In the genomic region with DNA sequence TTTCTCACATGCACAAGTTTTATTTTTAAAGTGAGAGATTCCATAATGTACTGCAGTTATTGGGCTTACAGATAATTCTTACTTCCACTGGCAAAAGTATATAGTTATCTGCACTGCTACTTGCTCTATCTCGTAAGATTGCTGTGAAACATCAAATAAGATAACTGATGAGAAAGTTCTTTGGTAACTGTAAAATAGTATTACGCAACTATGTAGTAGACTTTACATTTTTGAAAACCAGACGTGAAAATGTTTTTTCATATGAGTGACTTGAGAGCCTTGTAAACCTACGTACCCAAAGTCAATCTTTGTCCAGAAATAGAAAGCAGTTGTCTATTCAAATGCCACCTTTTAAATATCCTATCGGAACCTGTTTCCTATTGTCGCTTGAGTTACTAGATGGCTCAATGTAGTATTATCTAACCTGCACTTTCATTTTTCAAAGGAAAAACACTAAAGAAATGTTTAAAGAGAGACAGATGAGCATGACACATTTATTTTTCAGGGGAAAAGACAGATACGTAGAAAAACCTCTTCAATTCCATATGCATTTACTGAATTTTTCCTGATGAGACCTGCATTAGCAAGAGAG, we compare ENCODE assay signal across 1 cellular context.
TF ChIP-seq lines count a peak whose summit lies in the region.

No MANE protein-coding gene starts in this region.

TF ChIP-seq in K562, 482 proteins besides CTCF, POLR2A, EP300 and RAD21 (continued from another document):
- TF ChIP-seq, protein P1, sequence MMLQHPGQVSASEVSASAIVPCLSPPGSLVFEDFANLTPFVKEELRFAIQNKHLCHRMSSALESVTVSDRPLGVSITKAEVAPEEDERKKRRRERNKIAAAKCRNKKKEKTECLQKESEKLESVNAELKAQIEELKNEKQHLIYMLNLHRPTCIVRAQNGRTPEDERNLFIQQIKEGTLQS (IDR thresholded peaks at IDR 0.05), result peak; percentile 56; the same call in 1 of the 2 replicates
- TF ChIP-seq, protein P1 (CRISPR knock-in tag; conservative IDR thresholded peaks at IDR 0.05), result no peak
- TF ChIP-seq NFIC (IDR thresholded peaks at IDR 0.05) (no peak), ZC3H11A (IDR thresholded peaks at IDR 0.05; ENCODE audit: low read depth, low read length) (no peak), ARID1B (IDR thresholded peaks at IDR 0.05) (0 out of 2 replicates have a peak, but pooled peaks have one; percentile 20), ZNF311 (CRISPR knock-in tag; IDR thresholded peaks at IDR 0.05) (no peak), NFIX (CRISPR knock-in tag; IDR thresholded peaks at IDR 0.05; ENCODE audit: low read depth) (no peak), CHD4 (IDR thresholded peaks at IDR 0.05; ENCODE audit: insufficient read depth, insufficient replicate concordance, low read depth, low read length, poor library complexity, severe bottlenecking) (no peak), TOE1 (IDR thresholded peaks at IDR 0.05; ENCODE audit: borderline replicate concordance) (no peak), TOE1 (CRISPR knock-in tag; IDR thresholded peaks at IDR 0.05; ENCODE audit: borderline replicate concordance, low read depth) (no peak), CHD2 (IDR thresholded peaks at IDR 0.05; ENCODE audit: low read depth, low read length) (no peak), SREBF1 (IDR thresholded peaks at IDR 0.05; ENCODE audit: borderline replicate concordance, low read depth, low read length) (no peak), MTF1 (CRISPR knock-in tag; IDR thresholded peaks at IDR 0.05; ENCODE audit: borderline replicate concordance) (no peak), FOXA3 (CRISPR knock-in tag; conservative IDR thresholded peaks at IDR 0.05 in 1 of 2, IDR thresholded peaks at IDR 0.05 in 1 of 2) (no peak), CEBPG (CRISPR knock-in tag; IDR thresholded peaks at IDR 0.05) (peak; percentile 37; the same call in 1 of the 2 replicates), CEBPG (tag; conservative IDR thresholded peaks at IDR 0.05 in 1 of 2, IDR thresholded peaks at IDR 0.05 in 1 of 2) (peak; percentile 93 to 100), IRF2 (CRISPR knock-in tag; IDR thresholded peaks at IDR 0.05) (no peak), LCOR (CRISPR knock-in tag; IDR thresholded peaks at IDR 0.05) (no peak), BCL6 (CRISPR knock-in tag; IDR thresholded peaks at IDR 0.05) (no peak), HDAC8 (tag; IDR thresholded peaks at IDR 0.05) (no peak), MAFF (IDR thresholded peaks at IDR 0.05; ENCODE audit: low read length) (no peak), ZNF57 (CRISPR knock-in tag; IDR thresholded peaks at IDR 0.05) (no peak), EP400 (IDR thresholded peaks at IDR 0.05) (no peak), CBX1 (IDR thresholded peaks at IDR 0.05; ENCODE audit: low read depth) (no peak), FOS (IDR thresholded peaks at IDR 0.05; ENCODE audit: extremely low read depth, insufficient read length) (no peak), CEBPB (tag; IDR thresholded peaks at IDR 0.05) (peak; percentile 98), ZNF124 (CRISPR knock-in tag; IDR thresholded peaks at IDR 0.05) (no peak), CBX2 (IDR thresholded peaks at IDR 0.05; ENCODE audit: insufficient read depth, low read length, poor library complexity, severe bottlenecking) (no peak), PML (IDR thresholded peaks at IDR 0.05; ENCODE audit: low read length) (0 out of 2 replicates have a peak, but pooled peaks have one; percentile 17), ATF7 (IDR thresholded peaks at IDR 0.05) (no peak), ZNF408 (CRISPR knock-in tag; IDR thresholded peaks at IDR 0.05; ENCODE audit: low read depth) (no peak)
- TF ChIP-seq, protein P2, sequence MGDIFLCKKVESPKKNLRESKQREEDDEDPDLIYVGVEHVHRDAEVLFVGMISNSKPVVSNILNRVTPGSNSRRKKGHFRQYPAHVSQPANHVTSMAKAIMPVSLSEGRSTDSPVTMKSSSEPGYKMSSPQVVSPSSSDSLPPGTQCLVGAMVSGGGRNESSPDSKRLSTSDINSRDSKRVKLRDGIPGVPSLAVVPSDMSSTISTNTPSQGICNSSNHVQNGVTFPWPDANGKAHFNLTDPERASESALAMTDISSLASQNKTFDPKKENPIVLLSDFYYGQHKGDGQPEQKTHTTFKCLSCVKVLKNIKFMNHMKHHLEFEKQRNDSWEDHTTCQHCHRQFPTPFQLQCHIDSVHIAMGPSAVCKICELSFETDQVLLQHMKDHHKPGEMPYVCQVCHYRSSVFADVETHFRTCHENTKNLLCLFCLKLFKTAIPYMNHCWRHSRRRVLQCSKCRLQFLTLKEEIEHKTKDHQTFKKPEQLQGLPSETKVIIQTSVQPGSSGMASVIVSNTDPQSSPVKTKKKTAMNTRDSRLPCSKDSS (IDR thresholded peaks at IDR 0.05; ENCODE audit: low read depth, partially characterized antibody), result no peak
- TF ChIP-seq, protein P3, sequence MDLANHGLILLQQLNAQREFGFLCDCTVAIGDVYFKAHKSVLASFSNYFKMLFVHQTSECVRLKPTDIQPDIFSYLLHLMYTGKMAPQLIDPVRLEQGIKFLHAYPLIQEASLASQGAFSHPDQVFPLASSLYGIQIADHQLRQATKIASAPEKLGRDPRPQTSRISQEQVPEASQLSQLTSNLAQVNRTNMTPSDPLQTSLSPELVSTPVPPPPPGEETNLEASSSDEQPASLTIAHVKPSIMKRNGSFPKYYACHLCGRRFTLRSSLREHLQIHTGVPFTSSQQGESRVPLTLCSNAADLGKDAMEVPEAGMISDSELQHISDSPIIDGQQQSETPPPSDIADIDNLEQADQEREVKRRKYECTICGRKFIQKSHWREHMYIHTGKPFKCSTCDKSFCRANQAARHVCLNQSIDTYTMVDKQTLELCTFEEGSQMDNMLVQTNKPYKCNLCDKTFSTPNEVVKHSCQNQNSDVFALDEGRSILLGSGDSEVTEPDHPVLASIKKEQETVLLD (IDR thresholded peaks at IDR 0.05), result no peak
- TF ChIP-seq, protein P4, sequence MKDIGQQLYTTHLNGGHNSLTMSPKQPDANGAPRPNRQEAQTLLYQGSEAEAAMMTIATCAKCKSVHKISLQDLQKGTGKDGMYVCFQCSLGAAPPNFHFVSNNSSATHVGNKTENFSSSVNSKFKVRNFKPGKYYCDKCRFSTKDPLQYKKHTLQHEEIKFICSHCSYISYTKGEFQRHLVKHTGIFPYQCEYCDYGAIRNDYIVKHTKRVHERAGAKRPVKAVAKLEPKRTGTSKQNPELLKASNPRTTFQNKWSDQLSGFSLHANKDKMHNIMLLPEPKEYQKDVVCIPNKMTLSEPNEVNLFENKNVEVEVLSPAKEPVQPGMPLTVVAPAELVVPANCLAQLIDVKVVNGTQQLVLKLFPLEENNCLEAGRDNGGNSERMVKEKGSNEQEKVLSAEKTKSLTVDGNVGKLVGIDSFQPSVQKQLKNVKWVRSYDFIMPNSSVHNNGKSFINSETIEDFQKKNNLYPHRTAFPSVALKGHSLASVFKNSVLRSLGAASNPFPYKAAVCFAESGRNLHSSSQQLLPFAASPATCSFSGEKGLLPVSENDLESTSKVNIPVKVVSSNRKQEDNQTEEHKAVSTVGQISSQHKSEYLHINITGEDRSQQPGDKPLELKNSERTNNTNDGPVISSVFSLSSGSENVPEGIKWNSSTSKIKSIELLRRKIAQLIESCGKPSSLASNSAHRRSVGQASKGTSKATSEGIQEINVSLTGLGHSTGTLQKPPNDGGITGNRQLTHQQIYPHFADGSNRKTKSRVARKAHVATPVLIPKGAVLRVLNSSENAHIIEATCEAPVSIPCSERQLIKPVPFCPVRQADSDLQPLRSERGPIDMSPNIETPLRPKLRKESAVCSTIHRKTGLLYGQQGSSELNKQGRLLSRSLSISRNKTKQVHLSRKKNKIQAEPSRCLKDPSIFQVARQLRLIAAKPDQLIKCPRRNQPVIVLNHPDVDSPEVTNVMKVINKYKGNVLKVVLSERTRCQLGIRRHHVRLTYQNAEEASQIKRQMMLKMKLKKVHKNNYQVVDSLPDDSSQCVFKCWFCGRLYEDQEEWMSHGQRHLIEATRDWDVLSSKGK (CRISPR knock-in tag; IDR thresholded peaks at IDR 0.05), result no peak
- TF ChIP-seq, protein P5, sequence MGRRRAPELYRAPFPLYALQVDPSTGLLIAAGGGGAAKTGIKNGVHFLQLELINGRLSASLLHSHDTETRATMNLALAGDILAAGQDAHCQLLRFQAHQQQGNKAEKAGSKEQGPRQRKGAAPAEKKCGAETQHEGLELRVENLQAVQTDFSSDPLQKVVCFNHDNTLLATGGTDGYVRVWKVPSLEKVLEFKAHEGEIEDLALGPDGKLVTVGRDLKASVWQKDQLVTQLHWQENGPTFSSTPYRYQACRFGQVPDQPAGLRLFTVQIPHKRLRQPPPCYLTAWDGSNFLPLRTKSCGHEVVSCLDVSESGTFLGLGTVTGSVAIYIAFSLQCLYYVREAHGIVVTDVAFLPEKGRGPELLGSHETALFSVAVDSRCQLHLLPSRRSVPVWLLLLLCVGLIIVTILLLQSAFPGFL (CRISPR knock-in tag; IDR thresholded peaks at IDR 0.05), result no peak
- TF ChIP-seq, protein P6, sequence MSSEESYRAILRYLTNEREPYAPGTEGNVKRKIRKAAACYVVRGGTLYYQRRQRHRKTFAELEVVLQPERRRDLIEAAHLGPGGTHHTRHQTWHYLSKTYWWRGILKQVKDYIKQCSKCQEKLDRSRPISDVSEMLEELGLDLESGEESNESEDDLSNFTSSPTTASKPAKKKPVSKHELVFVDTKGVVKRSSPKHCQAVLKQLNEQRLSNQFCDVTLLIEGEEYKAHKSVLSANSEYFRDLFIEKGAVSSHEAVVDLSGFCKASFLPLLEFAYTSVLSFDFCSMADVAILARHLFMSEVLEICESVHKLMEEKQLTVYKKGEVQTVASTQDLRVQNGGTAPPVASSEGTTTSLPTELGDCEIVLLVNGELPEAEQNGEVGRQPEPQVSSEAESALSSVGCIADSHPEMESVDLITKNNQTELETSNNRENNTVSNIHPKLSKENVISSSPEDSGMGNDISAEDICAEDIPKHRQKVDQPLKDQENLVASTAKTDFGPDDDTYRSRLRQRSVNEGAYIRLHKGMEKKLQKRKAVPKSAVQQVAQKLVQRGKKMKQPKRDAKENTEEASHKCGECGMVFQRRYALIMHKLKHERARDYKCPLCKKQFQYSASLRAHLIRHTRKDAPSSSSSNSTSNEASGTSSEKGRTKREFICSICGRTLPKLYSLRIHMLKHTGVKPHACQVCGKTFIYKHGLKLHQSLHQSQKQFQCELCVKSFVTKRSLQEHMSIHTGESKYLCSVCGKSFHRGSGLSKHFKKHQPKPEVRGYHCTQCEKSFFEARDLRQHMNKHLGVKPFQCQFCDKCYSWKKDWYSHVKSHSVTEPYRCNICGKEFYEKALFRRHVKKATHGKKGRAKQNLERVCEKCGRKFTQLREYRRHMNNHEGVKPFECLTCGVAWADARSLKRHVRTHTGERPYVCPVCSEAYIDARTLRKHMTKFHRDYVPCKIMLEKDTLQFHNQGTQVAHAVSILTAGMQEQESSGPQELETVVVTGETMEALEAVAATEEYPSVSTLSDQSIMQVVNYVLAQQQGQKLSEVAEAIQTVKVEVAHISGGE (CRISPR knock-in tag; IDR thresholded peaks at IDR 0.05), result no peak
- TF ChIP-seq, protein P7, sequence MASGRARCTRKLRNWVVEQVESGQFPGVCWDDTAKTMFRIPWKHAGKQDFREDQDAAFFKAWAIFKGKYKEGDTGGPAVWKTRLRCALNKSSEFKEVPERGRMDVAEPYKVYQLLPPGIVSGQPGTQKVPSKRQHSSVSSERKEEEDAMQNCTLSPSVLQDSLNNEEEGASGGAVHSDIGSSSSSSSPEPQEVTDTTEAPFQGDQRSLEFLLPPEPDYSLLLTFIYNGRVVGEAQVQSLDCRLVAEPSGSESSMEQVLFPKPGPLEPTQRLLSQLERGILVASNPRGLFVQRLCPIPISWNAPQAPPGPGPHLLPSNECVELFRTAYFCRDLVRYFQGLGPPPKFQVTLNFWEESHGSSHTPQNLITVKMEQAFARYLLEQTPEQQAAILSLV (tag; IDR thresholded peaks at IDR 0.05), result peak; percentile 70
- TF ChIP-seq, protein P8, sequence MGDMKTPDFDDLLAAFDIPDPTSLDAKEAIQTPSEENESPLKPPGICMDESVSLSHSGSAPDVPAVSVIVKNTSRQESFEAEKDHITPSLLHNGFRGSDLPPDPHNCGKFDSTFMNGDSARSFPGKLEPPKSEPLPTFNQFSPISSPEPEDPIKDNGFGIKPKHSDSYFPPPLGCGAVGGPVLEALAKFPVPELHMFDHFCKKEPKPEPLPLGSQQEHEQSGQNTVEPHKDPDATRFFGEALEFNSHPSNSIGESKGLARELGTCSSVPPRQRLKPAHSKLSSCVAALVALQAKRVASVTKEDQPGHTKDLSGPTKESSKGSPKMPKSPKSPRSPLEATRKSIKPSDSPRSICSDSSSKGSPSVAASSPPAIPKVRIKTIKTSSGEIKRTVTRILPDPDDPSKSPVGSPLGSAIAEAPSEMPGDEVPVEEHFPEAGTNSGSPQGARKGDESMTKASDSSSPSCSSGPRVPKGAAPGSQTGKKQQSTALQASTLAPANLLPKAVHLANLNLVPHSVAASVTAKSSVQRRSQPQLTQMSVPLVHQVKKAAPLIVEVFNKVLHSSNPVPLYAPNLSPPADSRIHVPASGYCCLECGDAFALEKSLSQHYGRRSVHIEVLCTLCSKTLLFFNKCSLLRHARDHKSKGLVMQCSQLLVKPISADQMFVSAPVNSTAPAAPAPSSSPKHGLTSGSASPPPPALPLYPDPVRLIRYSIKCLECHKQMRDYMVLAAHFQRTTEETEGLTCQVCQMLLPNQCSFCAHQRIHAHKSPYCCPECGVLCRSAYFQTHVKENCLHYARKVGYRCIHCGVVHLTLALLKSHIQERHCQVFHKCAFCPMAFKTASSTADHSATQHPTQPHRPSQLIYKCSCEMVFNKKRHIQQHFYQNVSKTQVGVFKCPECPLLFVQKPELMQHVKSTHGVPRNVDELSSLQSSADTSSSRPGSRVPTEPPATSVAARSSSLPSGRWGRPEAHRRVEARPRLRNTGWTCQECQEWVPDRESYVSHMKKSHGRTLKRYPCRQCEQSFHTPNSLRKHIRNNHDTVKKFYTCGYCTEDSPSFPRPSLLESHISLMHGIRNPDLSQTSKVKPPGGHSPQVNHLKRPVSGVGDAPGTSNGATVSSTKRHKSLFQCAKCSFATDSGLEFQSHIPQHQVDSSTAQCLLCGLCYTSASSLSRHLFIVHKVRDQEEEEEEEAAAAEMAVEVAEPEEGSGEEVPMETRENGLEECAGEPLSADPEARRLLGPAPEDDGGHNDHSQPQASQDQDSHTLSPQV (IDR thresholded peaks at IDR 0.05), result no peak
